8 cellular contexts compared by ENCODE assay signal in the genomic region with DNA sequence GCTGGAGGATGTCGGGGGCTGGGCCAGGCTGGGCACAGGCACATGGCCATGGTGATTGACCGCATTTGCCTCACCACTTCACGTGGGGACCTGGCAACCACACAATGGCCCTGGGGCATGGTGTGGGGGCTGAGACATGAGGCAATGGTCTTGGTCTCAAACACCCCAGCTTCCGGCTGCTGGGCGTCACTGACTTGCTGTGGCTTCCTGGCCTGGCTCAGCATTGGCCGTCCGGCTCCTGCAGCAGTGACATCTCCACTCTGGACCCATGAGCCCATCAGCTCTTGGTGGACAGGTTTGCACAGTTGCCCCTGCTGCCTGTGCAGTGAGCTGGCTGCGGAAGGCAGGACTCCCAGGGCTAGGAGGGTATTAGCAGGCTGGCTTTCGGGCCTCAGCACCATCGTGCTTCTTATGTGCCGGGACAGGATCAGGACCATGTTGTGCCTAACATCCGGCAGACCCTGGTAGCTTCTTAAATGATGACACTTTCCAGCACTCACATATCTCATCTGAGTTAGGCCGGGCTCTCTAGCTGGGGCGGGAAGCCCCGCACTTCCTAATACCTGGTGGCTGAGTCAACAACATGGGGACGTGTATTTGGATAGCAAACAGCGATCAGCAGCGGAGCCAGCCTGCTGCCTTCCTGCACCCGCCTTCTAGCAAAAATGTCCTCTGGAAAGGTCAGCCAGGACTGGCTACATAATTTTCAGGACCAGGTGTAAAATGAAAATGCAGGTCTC. TPM values are rescaled to one million over a fixed set of nuclear protein-coding genes. Genes with fewer than 3 reads are reported as not detected.
DNase-seq lines count a peak whose midpoint lies in the region; ATAC-seq and TF ChIP-seq lines count a peak whose summit lies in the region.

No MANE protein-coding gene starts in this region.

- no peaks in the 10 kb centered on the region for H3K9me3 ChIP-seq in heart right ventricle

- peak; percentile 15 for DNase-seq in stimulated activated CD8-positive, alpha-beta memory T cell treated with anti-CD3 and anti-CD28 coated beads, Interleukin-4, amount 100 ng/mL, for 24 hours (ENCODE audit: low read depth)
- no peak for DNase-seq in stimulated activated CD8-positive, alpha-beta memory T cell treated with anti-CD3 and anti-CD28 coated beads, Interleukin-4, amount 100 ng/mL, for 48 hours
- DNase-seq in heart right ventricle = peak; percentile 50 to 51
- no peak for DNase-seq in HCEC 1CT
- no peak for DNase-seq in middle frontal gyrus (ENCODE audit: extremely low spot score, low spot score)

- no peaks in the 10 kb centered on the region for H3K27me3 Mint-ChIP-seq in activated T-helper 17 cell treated with anti-CD3 and anti-CD28 coated beads, Interleukin-2, amount 50 U/mL, for 72 hours

- H3K27me3 ChIP-seq in heart right ventricle = no peaks in the 10 kb centered on the region

- ATAC-seq in activated T-helper 17 cell treated with anti-CD3 and anti-CD28 coated beads, Interleukin-2, amount 50 U/mL, for 72 hours (replicated peaks) = no peak
- ATAC-seq in heart right ventricle (peak; percentile 24 to 70 (median 54)), HG02610 (IDR thresholded peaks at IDR 0.05; ENCODE audit: unreplicated experiment) (no peak)

- WGBS in heart right ventricle, 2 donors = 76 to 83% methylated on average over 19 of the region's 19 CpGs

- H3K27ac ChIP-seq in heart right ventricle (peak overlapping the region; percentile 25 to 95 (median 73)), skin epidermis (peak overlapping the region; percentile 28 to 92 (median 82))

- no peaks in the 10 kb centered on the region for H3K36me3 Mint-ChIP-seq in activated T-helper 17 cell treated with anti-CD3 and anti-CD28 coated beads, Interleukin-2, amount 50 U/mL, for 72 hours (ENCODE audit: low read depth)

- peak overlapping the region; percentile 55 for H3K4me3 Mint-ChIP-seq in activated T-helper 17 cell treated with anti-CD3 and anti-CD28 coated beads, Interleukin-2, amount 50 U/mL, for 72 hours

- H3K4me1 Mint-ChIP-seq in activated T-helper 17 cell treated with anti-CD3 and anti-CD28 coated beads, Interleukin-2, amount 50 U/mL, for 72 hours = peaks cover 49% of the 10 kb centered on the region

- no peaks in the 10 kb centered on the region for H3K36me3 ChIP-seq in heart right ventricle

- H3K9me3 Mint-ChIP-seq in activated T-helper 17 cell treated with anti-CD3 and anti-CD28 coated beads, Interleukin-2, amount 50 U/mL, for 72 hours = no peaks in the 10 kb centered on the region

- intact Hi-C loops in heart right ventricle (cut with DNase I) = no loop called here

- no peak for TF ChIP-seq CTCF in heart right ventricle (IDR thresholded peaks at IDR 0.05)

- peak overlapping the region; percentile 71 for H3K27ac Mint-ChIP-seq in activated T-helper 17 cell treated with anti-CD3 and anti-CD28 coated beads, Interleukin-2, amount 50 U/mL, for 72 hours

- peak overlapping the region in 1 of 10 donors; percentile 30 for H3K4me3 ChIP-seq in heart right ventricle
- H3K4me3 ChIP-seq in skin epidermis = no peak overlapping the region

- H3K4me1 ChIP-seq in heart right ventricle = peaks cover 15 to 96% (median 64%) of the 10 kb centered on the region in 9 donors

RNA-seq across cellular contexts. Expression of a gene that starts 34.1 kb away (rescaled TPM):
- total RNA-seq in activated T-helper 17 cell treated with anti-CD3 and anti-CD28 coated beads, Interleukin-2, amount 50 U/mL, for 72 hours = 10 to 100 TPM; 12.2 to 15.4 TPM
- 10 to 100 TPM in 1 of 10 donors, 1 to 10 TPM in 9; 2.8 to 19.8 (median 3.9) TPM for total RNA-seq in heart right ventricle
- 10 to 100 TPM in 1 of 2 donors, 1 to 10 TPM in 1; 3.3 to 11.0 TPM for polyA plus RNA-seq in heart right ventricle

Comparison
In these comparisons a context has a peak if more than half of its experiments do, and no peak if none do; other contexts are left out.
1. DNase-seq: peak in stimulated activated CD8-positive, alpha-beta memory T cell treated with anti-CD3 and anti-CD28 coated beads, Interleukin-4, amount 100 ng/mL, for 24 hours (single experiment) and heart right ventricle (2 of 2); none in stimulated activated CD8-positive, alpha-beta memory T cell treated with anti-CD3 and anti-CD28 coated beads, Interleukin-4, amount 100 ng/mL, for 48 hours (single experiment), HCEC 1CT (single experiment) and middle frontal gyrus (single experiment).
2. ATAC-seq: peak in heart right ventricle (8 of 8); none in activated T-helper 17 cell treated with anti-CD3 and anti-CD28 coated beads, Interleukin-2, amount 50 U/mL, for 72 hours (single experiment) and HG02610 (single experiment).